Comparison of ENCODE assay signal across 15 cellular contexts in the genomic region with DNA sequence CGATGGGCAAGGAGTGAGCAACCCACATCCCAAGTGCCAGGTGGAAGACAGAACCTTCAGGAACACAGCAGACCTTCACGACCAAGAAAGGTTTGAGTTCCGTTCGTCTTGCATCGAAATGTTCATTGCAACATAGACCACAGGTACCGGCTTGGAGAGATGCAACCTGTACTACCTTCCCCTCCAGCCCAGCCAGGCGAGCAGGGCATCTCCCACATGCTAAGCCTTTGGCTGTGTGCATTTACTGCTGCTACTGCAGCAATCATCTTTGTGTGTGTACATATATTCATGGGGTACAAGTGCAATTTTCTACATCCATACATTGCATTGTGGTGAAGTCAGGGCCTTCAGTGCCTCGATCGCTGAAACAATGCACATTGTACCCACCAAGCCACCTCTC.
"Had no signal": no experiment of that assay in that cellular context is flagged by ENCODE, and none has a peak within 500 bp of the region (broad histone marks: within the 10 kb centered on the region; RNA-seq: fewer than 3 reads in every experiment).

No MANE protein-coding gene starts in this region.

- DNase-seq: activated naive CD4-positive, alpha-beta T cell treated with anti-CD3 and anti-CD28 coated beads, Interleukin-2, amount 50 U/mL, for 16 hours; activated T-cell treated with anti-CD3 and anti-CD28 coated beads, Interleukin-2, amount 50 U/mL, for 1 hour; central memory CD4-positive, alpha-beta T cell; esophagus squamous epithelium; hippocampal formation; kidney; stimulated activated CD4-positive, alpha-beta T cell treated with anti-CD3 and anti-CD28 coated beads, Interleukin-1b, Interleukin-23, amount 100 ng/mL, for 48 hours had no signal

- ATAC-seq: sciatic nerve had no signal

- H3K27ac ChIP-seq: coronary artery, esophagus squamous epithelium, tibial artery had no signal

- H3K4me3 ChIP-seq: adrenal gland, coronary artery, esophagus squamous epithelium, left lung, tibial artery had no signal

- H3K27me3 ChIP-seq: adrenal gland, esophagus squamous epithelium, left lung, tibial artery had no signal

- H3K27ac Mint-ChIP-seq: activated T-helper 2 cell treated with anti-CD3 and anti-CD28 coated beads, Interferon-gamma antibody, Interleukin-2, Interleukin-4, amounts not matched to agents 10 μg/mL and 5 μg/mL and 100 μg/mL, durations not matched to agents 14 hours and 24 hours and 36 hours; T-helper 2 cell treated with Interferon-gamma antibody and Interleukin-4, amounts not matched to agents 5 μg/mL and 100 μg/mL, for 36 hours had no signal

- H3K9me3 ChIP-seq: adrenal gland, esophagus squamous epithelium, left lung, tibial artery had no signal

- H3K36me3 ChIP-seq: adrenal gland had no signal

- H3K4me3 Mint-ChIP-seq: nephron; T-helper 2 cell treated with Interferon-gamma antibody and Interleukin-4, amounts not matched to agents 5 μg/mL and 100 μg/mL, for 36 hours had no signal

- H3K9me3 Mint-ChIP-seq: activated T-helper 2 cell treated with anti-CD3 and anti-CD28 coated beads, Interferon-gamma antibody, Interleukin-2, Interleukin-4, amounts not matched to agents 10 μg/mL and 5 μg/mL and 100 μg/mL, durations not matched to agents 14 hours and 24 hours and 36 hours; nephron; T-helper 2 cell treated with Interferon-gamma antibody and Interleukin-4, amounts not matched to agents 5 μg/mL and 100 μg/mL, for 36 hours had no signal
